In genomic region chr3:30775070-30775469, GRCh38 we compare ENCODE assay signal across 30 cellular contexts.
DNase-seq lines count a peak whose midpoint lies in the region; ATAC-seq and TF ChIP-seq lines count a peak whose summit lies in the region.
"Had no signal": no experiment of that assay in that cellular context is flagged by ENCODE, and none has a peak within 500 bp of the region (broad histone marks: within the 10 kb centered on the region; RNA-seq: fewer than 3 reads in every experiment).

No MANE protein-coding gene starts in this region.

- peak; percentile 17 for DNase-seq in DMS79 treated with DMSO at 0.1 percent for 48 hours (lab: John Stamatoyannopoulos, UW)
- DNase-seq in NCI-H82 (lab: John Stamatoyannopoulos, UW): peak; percentile 75
- DNase-seq in amniotic epithelial cell (ENCODE audit: low read depth): peak; percentile 78
- no peak for DNase-seq in mesothelial cell of epicardium (ENCODE audit: low spot score in 2 of 2, unreplicated experiment in 2 of 2)
- DNase-seq in mesenteric fat pad (ENCODE audit: low spot score): no peak
- no peak for DNase-seq in prostate gland (ENCODE audit: low spot score)
- DNase-seq in heart left ventricle: no peak
- DNase-seq: activated naive CD4-positive, alpha-beta T cell treated with anti-CD3 and anti-CD28 coated beads for 36 hours; activated T-cell treated with anti-CD3 and anti-CD28 coated beads, Interleukin-2, amount 50 U/mL, for 4 hours; anterior cingulate cortex; CD4-positive, alpha-beta memory T cell; DMS153; dorsolateral prefrontal cortex; GF-D8; hypothalamus; lower lobe of right lung; NCI-H2029; NCI-H526; retina; spleen; stimulated activated CD4-positive, alpha-beta T cell treated with anti-CD3 and anti-CD28 coated beads, Interleukin-4, amount 100 ng/mL, for 1 hour; stimulated activated naive CD4-positive, alpha-beta T cell treated with Interleukin-2 at 50 U/mL for 16 hours; T1000; thyroid gland had no signal

- TF ChIP-seq CTCF in mesothelial cell of epicardium (IDR thresholded peaks at IDR 0.05; ENCODE audit: unreplicated experiment) (no peak), prostate gland (IDR thresholded peaks at IDR 0.05) (no peak), heart left ventricle (IDR thresholded peaks at IDR 0.05) (no peak)

- intact Hi-C loops in prostate gland (cut with DNase I): no loop called here
- intact Hi-C loops in heart left ventricle (cut with DNase I): loop anchor here in 6 of 10 donors (5.0 to 10.0 kb wide), 8 partner anchors 120 to 1000 kb away; partner anchors contain the start of gene GADL1 (in 1 of the 6)

- H3K27me3 ChIP-seq in prostate gland (replicated peaks; ENCODE audit: insufficient read depth) (no peaks in the 10 kb centered on the region), heart left ventricle (no peaks in the 10 kb centered on the region)
- H3K27me3 ChIP-seq: neutrophil, thyroid gland had no signal

- H3K27ac ChIP-seq in prostate gland (no peak overlapping the region), heart left ventricle (no peak overlapping the region)
- H3K27ac ChIP-seq: dorsolateral prefrontal cortex, lower lobe of right lung, neutrophil, spleen, thyroid gland had no signal

- H3K9me3 ChIP-seq in prostate gland (no peaks in the 10 kb centered on the region), heart left ventricle (peaks cover 0 to 5% (median 0%) of the 10 kb centered on the region in 12 donors)
- H3K9me3 ChIP-seq: HAP-1, lower lobe of right lung, neutrophil, spleen, thyroid gland had no signal

- H3K4me3 ChIP-seq in prostate gland (no peak overlapping the region), heart left ventricle (no peak overlapping the region)
- H3K4me3 ChIP-seq: dorsolateral prefrontal cortex, HAP-1, K562, lower lobe of right lung, spleen, thyroid gland had no signal

- H3K4me1 ChIP-seq in prostate gland (replicated peaks) (no peaks in the 10 kb centered on the region), heart left ventricle (peaks cover 0 to 5% (median 0%) of the 10 kb centered on the region in 12 donors)
- H3K4me1 ChIP-seq: lower lobe of right lung, spleen, thyroid gland had no signal

- H3K27ac Mint-ChIP-seq in mesothelial cell of epicardium: peak overlapping the region; percentile 95
- H3K27ac Mint-ChIP-seq: activated naive CD4-positive, alpha-beta T cell treated with anti-CD3 and anti-CD28 coated beads for 36 hours; CD4-positive, alpha-beta memory T cell had no signal

- no peaks in the 10 kb centered on the region for H3K9me3 Mint-ChIP-seq in mesothelial cell of epicardium
- H3K9me3 Mint-ChIP-seq: activated naive CD4-positive, alpha-beta T cell treated with anti-CD3 and anti-CD28 coated beads for 36 hours; activated T-cell treated with anti-CD3 and anti-CD28 coated beads, Interleukin-2, amount 50 U/mL, for 4 hours; central memory CD8-positive, alpha-beta T cell had no signal

- WGBS in prostate gland: 29% methylated on average over 8 of the region's 8 CpGs
- WGBS in heart left ventricle, 4 donors: 85 to 88% (median 87%) methylated on average over 8 of the region's 8 CpGs

- no peak for ATAC-seq in GM19463 (IDR thresholded peaks at IDR 0.05; ENCODE audit: unreplicated experiment)
- ATAC-seq in heart left ventricle: no peak
- ATAC-seq: activated T-cell treated with anti-CD3 and anti-CD28 coated beads, Interleukin-2, amount 50 U/mL, for 4 hours; K562; lower lobe of right lung; Right ventricle myocardium inferior had no signal

- no peaks in the 10 kb centered on the region for H3K27me3 Mint-ChIP-seq in mesothelial cell of epicardium (ENCODE audit: low read depth)

- TF ChIP-seq POLR2A in prostate gland (IDR thresholded peaks at IDR 0.05) (no peak), heart left ventricle (IDR thresholded peaks at IDR 0.05) (no peak)

- H3K36me3 ChIP-seq in prostate gland (no peaks in the 10 kb centered on the region), heart left ventricle (no peaks in the 10 kb centered on the region)
- H3K36me3 ChIP-seq: HAP-1, lower lobe of right lung, neutrophil, spleen, thyroid gland had no signal

- H3K4me3 Mint-ChIP-seq in mesothelial cell of epicardium: peak overlapping the region; percentile 3
- H3K4me3 Mint-ChIP-seq: activated naive CD4-positive, alpha-beta T cell treated with anti-CD3 and anti-CD28 coated beads for 36 hours; activated T-cell treated with anti-CD3 and anti-CD28 coated beads, Interleukin-2, amount 50 U/mL, for 4 hours; CD4-positive, alpha-beta memory T cell; central memory CD8-positive, alpha-beta T cell had no signal

- H3K4me1 Mint-ChIP-seq in mesothelial cell of epicardium: peaks cover 42% of the 10 kb centered on the region
- H3K4me1 Mint-ChIP-seq: CD4-positive, alpha-beta memory T cell; central memory CD8-positive, alpha-beta T cell had no signal

- no peaks in the 10 kb centered on the region for H3K36me3 Mint-ChIP-seq in mesothelial cell of epicardium
- H3K36me3 Mint-ChIP-seq: CD4-positive, alpha-beta memory T cell had no signal

Comparison
In these comparisons a context has a peak if more than half of its experiments do, and no peak if none do; other contexts are left out.
1. DNase-seq: peak in DMS79 treated with DMSO at 0.1 percent for 48 hours (single experiment), NCI-H82 (single experiment) and amniotic epithelial cell (single experiment); none in mesothelial cell of epicardium (0 of 2), mesenteric fat pad (single experiment), prostate gland (single experiment) and heart left ventricle (0 of 5).